Comparison of ENCODE assay signal across 1 cellular context in genomic region chr15:57403532-57403931, GRCh38.
TF ChIP-seq lines count a peak whose summit lies in the region.

No MANE protein-coding gene starts in this region.

TF ChIP-seq in WTC11, 78 proteins besides CTCF, POLR2A, EP300 and RAD21 (continued from another document):
- TF ChIP-seq FOXJ3 (CRISPR knock-in tag; IDR thresholded peaks at IDR 0.05; ENCODE audit: borderline replicate concordance) (no peak), ATF6 (CRISPR knock-in tag; IDR thresholded peaks at IDR 0.05) (no peak), USF2 (CRISPR knock-in tag; IDR thresholded peaks at IDR 0.05) (no peak), RELA (CRISPR knock-in tag; IDR thresholded peaks at IDR 0.05; ENCODE audit: borderline replicate concordance) (no peak)
